ENCODE assay signal across 15 cellular contexts in genomic region chr12:68510394-68510793, GRCh38.
DNase-seq lines count a peak whose midpoint lies in the region; ATAC-seq and TF ChIP-seq lines count a peak whose summit lies in the region.
"Had no signal": no experiment of that assay in that cellular context is flagged by ENCODE, and none has a peak within 500 bp of the region (broad histone marks: within the 10 kb centered on the region; RNA-seq: fewer than 3 reads in every experiment).

No MANE protein-coding gene starts in this region.

- H3K27me3 ChIP-seq in RWPE2 (ENCODE audit: insufficient read depth, poor library complexity, severe bottlenecking) (no peaks in the 10 kb centered on the region), spleen (replicated peaks in 1 of 7) (no peaks in the 10 kb centered on the region)
- H3K27me3 ChIP-seq: BE2C had no signal

- H3K36me3 ChIP-seq in RWPE2 (ENCODE audit: low read depth): no peaks in the 10 kb centered on the region
- H3K36me3 ChIP-seq in spleen: no peaks in the 10 kb centered on the region
- H3K36me3 ChIP-seq: BE2C had no signal

- H3K4me3 ChIP-seq in RWPE2 (ENCODE audit: severe bottlenecking) (no peak overlapping the region), spleen (no peak overlapping the region)

- intact Hi-C loops in spleen (cut with DNase I; ENCODE audit: low total_unique reads): no loop called here

- peak; percentile 33 for DNase-seq in EH (ENCODE audit: low read depth)
- peak; percentile 10 for DNase-seq in HPDE6-E6E7 (ENCODE audit: extremely low spot score)
- no peak for DNase-seq in RWPE2 (ENCODE audit: low spot score)
- no peak for DNase-seq in epithelial cell of prostate (ENCODE audit: low read depth, low spot score)
- no peak for DNase-seq in spleen
- DNase-seq in A172 (ENCODE audit: low spot score): no peak
- DNase-seq: BE2C; CD4-positive, alpha-beta memory T cell; DMS79; EL; GDM1 had no signal

- TF ChIP-seq POLR2A in spleen (IDR thresholded peaks at IDR 0.05): no peak

- ATAC-seq in RWPE2 (ENCODE audit: low read depth) (peak; percentile 87), HG03520 (IDR thresholded peaks at IDR 0.05; ENCODE audit: unreplicated experiment) (no peak), HG03442 (IDR thresholded peaks at IDR 0.05; ENCODE audit: unreplicated experiment) (no peak)
- ATAC-seq: HCT116 had no signal

- TF ChIP-seq CTCF in RWPE2 (IDR thresholded peaks at IDR 0.05; ENCODE audit: poor library complexity, severe bottlenecking): no peak
- no peak for TF ChIP-seq CTCF in spleen (IDR thresholded peaks at IDR 0.05 in 8 of 11, conservative IDR thresholded peaks at IDR 0.05 in 3 of 11)

- H3K27ac ChIP-seq in RWPE2 (ENCODE audit: poor library complexity, severe bottlenecking) (no peak overlapping the region), epithelial cell of prostate (peak overlapping the region; percentile 2), spleen (no peak overlapping the region)
- H3K27ac ChIP-seq: C4-2B had no signal

- WGBS in spleen, 5 donors: 91 to 98% (median 95%) methylated on average over 1 of the region's 1 CpG

- H3K4me1 ChIP-seq in RWPE2 (ENCODE audit: insufficient read depth, poor library complexity, severe bottlenecking) (peaks cover 9% of the 10 kb centered on the region), spleen (no peaks in the 10 kb centered on the region)
- H3K4me1 ChIP-seq: BE2C had no signal

- no peaks in the 10 kb centered on the region for H3K9me3 ChIP-seq in RWPE2 (ENCODE audit: severe bottlenecking)
- no peaks in the 10 kb centered on the region for H3K9me3 ChIP-seq in spleen
- H3K9me3 ChIP-seq: BE2C had no signal

Comparison
In these comparisons a context has a peak if more than half of its experiments do, and no peak if none do; other contexts are left out.
1. DNase-seq: peak in EH (single experiment) and HPDE6-E6E7 (single experiment); none in RWPE2 (single experiment), epithelial cell of prostate (single experiment), spleen (single experiment) and A172 (single experiment).